10 cellular contexts compared by ENCODE assay signal in genomic region chr1:173507205-173507846, GRCh38. TPM values are rescaled to one million over a fixed set of nuclear protein-coding genes. Genes with fewer than 3 reads are reported as not detected.
A peak's percentile ranks its signal among the peaks of the same experiment; 100 is the strongest.
DNase-seq lines count a peak whose midpoint lies in the region; ATAC-seq and TF ChIP-seq lines count a peak whose summit lies in the region.
"Had no signal": no experiment of that assay in that cellular context is flagged by ENCODE, and none has a peak within 500 bp of the region (broad histone marks: within the 10 kb centered on the region; RNA-seq: fewer than 3 reads in every experiment).

No MANE protein-coding gene starts in this region.

- H3K9me3 Mint-ChIP-seq in activated naive CD4-positive, alpha-beta T cell treated with anti-CD3 and anti-CD28 coated beads for 36 hours = no peaks in the 10 kb centered on the region

- H3K4me1 Mint-ChIP-seq in activated naive CD4-positive, alpha-beta T cell treated with anti-CD3 and anti-CD28 coated beads for 36 hours (ENCODE audit: low read depth) = no peaks in the 10 kb centered on the region

- DNase-seq in G401 (ENCODE audit: low spot score) = peak; percentile 37
- peak; percentile 16 for DNase-seq in OCI-M1 (lab: John Stamatoyannopoulos, UW)
- peak; percentile 59 for DNase-seq in fibroblast of mammary gland (ENCODE audit: low read depth)
- DNase-seq in pons (ENCODE audit: low spot score) = peak; percentile 32
- DNase-seq in NCI-H2029 treated with DMSO at 0.1 percent for 48 hours (lab: John Stamatoyannopoulos, UW) = no peak
- DNase-seq in NCI-H524 treated with DMSO at 0.1 percent for 48 hours (lab: John Stamatoyannopoulos, UW) = no peak
- no peak for DNase-seq in activated naive CD4-positive, alpha-beta T cell treated with anti-CD3 and anti-CD28 coated beads for 36 hours
- DNase-seq: activated gamma-delta T cell treated with Interleukin-2 at 50 U/mL for 16 hours had no signal

- in situ Hi-C loops in G401 (cut with HindIII; ENCODE audit: low sequenced_read_pairs) = no loop called here

- no peak overlapping the region for H3K4me3 ChIP-seq in fibroblast of mammary gland (ENCODE audit: control insufficient read depth, low read depth, low read length)
- H3K4me3 ChIP-seq: SJSA1 had no signal

- H3K27me3 Mint-ChIP-seq in activated naive CD4-positive, alpha-beta T cell treated with anti-CD3 and anti-CD28 coated beads for 36 hours (ENCODE audit: low read depth) = no peaks in the 10 kb centered on the region

- no peak overlapping the region for H3K4me3 Mint-ChIP-seq in activated naive CD4-positive, alpha-beta T cell treated with anti-CD3 and anti-CD28 coated beads for 36 hours

- TF ChIP-seq CTCF in fibroblast of mammary gland (conservative IDR thresholded peaks at IDR 0.05; ENCODE audit: control insufficient read depth, insufficient read depth, low read depth, low read length) = no peak

- intact Hi-C loops in activated naive CD4-positive, alpha-beta T cell treated with anti-CD3 and anti-CD28 coated beads for 36 hours (cut with micrococcal nuclease) = no loop called here

- no peak for ATAC-seq in GM21576 (IDR thresholded peaks at IDR 0.05; ENCODE audit: unreplicated experiment)

- no peak overlapping the region for H3K27ac Mint-ChIP-seq in activated naive CD4-positive, alpha-beta T cell treated with anti-CD3 and anti-CD28 coated beads for 36 hours

- CTCF ChIA-PET in activated naive CD4-positive, alpha-beta T cell treated with anti-CD3 and anti-CD28 coated beads for 36 hours (lab: Charles Lee) = interaction anchor here (0.8 kb wide), 1 partner anchor 64 kb away, joined by 3 read pairs; no protein-coding TSS in a partner anchor

- no peaks in the 10 kb centered on the region for H3K36me3 Mint-ChIP-seq in activated naive CD4-positive, alpha-beta T cell treated with anti-CD3 and anti-CD28 coated beads for 36 hours (ENCODE audit: low read depth)

RNA-seq across cellular contexts. Expression of gene PRDX6, which starts 30.2 kb away (rescaled TPM):
- total RNA-seq in G401 (2014; rRNA removed; shearing (Covaris generic)) = 273 and 329 TPM in 2 replicates
- 100 to 1,000 TPM; 147 to 150 TPM for total RNA-seq in activated naive CD4-positive, alpha-beta T cell treated with anti-CD3 and anti-CD28 coated beads for 36 hours

Comparison
In these comparisons a context has a peak if more than half of its experiments do, and no peak if none do; other contexts are left out.
1. DNase-seq: peak in G401 (single experiment), OCI-M1 (single experiment), fibroblast of mammary gland (single experiment) and pons (single experiment); none in NCI-H2029 treated with DMSO at 0.1 percent for 48 hours (single experiment), NCI-H524 treated with DMSO at 0.1 percent for 48 hours (single experiment) and activated naive CD4-positive, alpha-beta T cell treated with anti-CD3 and anti-CD28 coated beads for 36 hours (single experiment).